Comparison of ENCODE assay signal across 11 cellular contexts in genomic region chr1:234972411-234973191, GRCh38.
A peak's percentile ranks its signal among the peaks of the same experiment; 100 is the strongest.
DNase-seq lines count a peak whose midpoint lies in the region; ATAC-seq and TF ChIP-seq lines count a peak whose summit lies in the region.
"Had no signal": no experiment of that assay in that cellular context is flagged by ENCODE, and none has a peak within 500 bp of the region (broad histone marks: within the 10 kb centered on the region; RNA-seq: fewer than 3 reads in every experiment).

No MANE protein-coding gene starts in this region.

- ATAC-seq in psoas muscle = peak in 1 of 4 donors; percentile 32
- no peak for ATAC-seq in GM18498 (IDR thresholded peaks at IDR 0.05; ENCODE audit: unreplicated experiment)
- ATAC-seq: left ventricle myocardium superior, SK-N-SH treated with all-trans-retinoic acid at 6 μM for 48 hours had no signal

- CTCF ChIA-PET in CD4-positive, alpha-beta memory T cell (lab: Charles Lee; ENCODE audit: partially characterized antibody) = interaction anchor here (1.1 kb wide), 1 partner anchor 18 kb away, joined by 3 read pairs; no protein-coding TSS in a partner anchor

- peak in 3 of 5 donors; percentile 48 to 69 (median 54) for DNase-seq in CD4-positive, alpha-beta memory T cell
- peak; percentile 34 for DNase-seq in NCI-H774 (lab: John Stamatoyannopoulos, UW)
- DNase-seq in psoas muscle = no peak
- no peak for DNase-seq in coronary artery (ENCODE audit: low spot score)
- no peak for DNase-seq in COLO829 (ENCODE audit: low spot score)
- no peak for DNase-seq in kidney glomerular epithelial cell (lab: John Stamatoyannopoulos, UW)
- DNase-seq: activated effector memory CD4-positive, alpha-beta T cell treated with anti-CD3 and anti-CD28 coated beads, Interleukin-2, amount 50 U/mL, for 16 hours; left ventricle myocardium superior had no signal

- H3K4me3 Mint-ChIP-seq in CD4-positive, alpha-beta memory T cell = peak overlapping the region in 6 of 8 donors; percentile 27 to 60 (median 53)
- H3K4me3 Mint-ChIP-seq in dendritic cell treated with granulocyte-macrophage colony-stimulating factor and Interleukin-4, amounts not matched to agents 40 ng/mL and 50 ng/mL, for 4 days = no peak overlapping the region

- peaks cover 65% of the 10 kb centered on the region for H3K4me1 ChIP-seq in CD4-positive, alpha-beta memory T cell (ENCODE audit: insufficient read depth, low read length)
- peaks cover 56% of the 10 kb centered on the region for H3K4me1 ChIP-seq in psoas muscle

- WGBS in psoas muscle, 3 donors = 76 to 84% (median 79%) methylated on average over 18 to 19 of the region's 19 CpGs

- no peaks in the 10 kb centered on the region for H3K36me3 ChIP-seq in CD4-positive, alpha-beta memory T cell (ENCODE audit: insufficient read depth, low read length)
- no peaks in the 10 kb centered on the region for H3K36me3 ChIP-seq in psoas muscle (ENCODE audit: insufficient read depth in 1 of 2, low read depth in 1 of 2)

- peak overlapping the region; percentile 14 to 94 (median 86) for H3K27ac Mint-ChIP-seq in CD4-positive, alpha-beta memory T cell
- H3K27ac Mint-ChIP-seq in dendritic cell treated with granulocyte-macrophage colony-stimulating factor and Interleukin-4, amounts not matched to agents 40 ng/mL and 50 ng/mL, for 4 days = peak overlapping the region; percentile 98

- H3K4me1 Mint-ChIP-seq in CD4-positive, alpha-beta memory T cell = peaks cover 29 to 79% (median 49%) of the 10 kb centered on the region in 4 donors
- H3K4me1 Mint-ChIP-seq in dendritic cell treated with granulocyte-macrophage colony-stimulating factor and Interleukin-4, amounts not matched to agents 40 ng/mL and 50 ng/mL, for 4 days (ENCODE audit: low read depth) = peaks cover 91% of the 10 kb centered on the region

- TF ChIP-seq CTCF in psoas muscle (IDR thresholded peaks at IDR 0.05) (no peak), coronary artery (IDR thresholded peaks at IDR 0.05) (no peak)

- H3K27me3 Mint-ChIP-seq in CD4-positive, alpha-beta memory T cell = no peaks in the 10 kb centered on the region
- no peaks in the 10 kb centered on the region for H3K27me3 Mint-ChIP-seq in dendritic cell treated with granulocyte-macrophage colony-stimulating factor and Interleukin-4, amounts not matched to agents 40 ng/mL and 50 ng/mL, for 4 days

- no peaks in the 10 kb centered on the region for H3K36me3 Mint-ChIP-seq in CD4-positive, alpha-beta memory T cell
- H3K36me3 Mint-ChIP-seq in dendritic cell treated with granulocyte-macrophage colony-stimulating factor and Interleukin-4, amounts not matched to agents 40 ng/mL and 50 ng/mL, for 4 days (ENCODE audit: low read depth) = peaks cover 32% of the 10 kb centered on the region

- POLR2A ChIA-PET in CD4-positive, alpha-beta memory T cell (lab: Charles Lee; ENCODE audit: partially characterized antibody) = interaction anchor here (0.9 to 4.2 kb wide), 7 partner anchors 7 to 369 kb away, joined by 3 to 23 read pairs (median 5); no protein-coding TSS in a partner anchor

- H3K4me3 ChIP-seq in CD4-positive, alpha-beta memory T cell (ENCODE audit: low read length in 2 of 2) = no peak overlapping the region
- H3K4me3 ChIP-seq in psoas muscle (no peak overlapping the region), coronary artery (no peak overlapping the region)

- H3K9me3 ChIP-seq in CD4-positive, alpha-beta memory T cell (ENCODE audit: control insufficient read depth in 1 of 2, low read length in 2 of 2) = no peaks in the 10 kb centered on the region
- no peaks in the 10 kb centered on the region for H3K9me3 ChIP-seq in psoas muscle

- no peak overlapping the region for H3K27ac ChIP-seq in CD4-positive, alpha-beta memory T cell (ENCODE audit: low read depth, low read length)
- peak overlapping the region; percentile 67 for H3K27ac ChIP-seq in psoas muscle
- peak overlapping the region in 1 of 2 donors; percentile 94 for H3K27ac ChIP-seq in coronary artery

- intact Hi-C loops in CD4-positive, alpha-beta memory T cell (cut with micrococcal nuclease) = no loop called here
- intact Hi-C loops in dendritic cell treated with granulocyte-macrophage colony-stimulating factor and Interleukin-4, amounts not matched to agents 40 ng/mL and 50 ng/mL, for 4 days (cut with micrococcal nuclease) = no loop called here
- intact Hi-C loops in psoas muscle (cut with DNase I) = loop anchor here (5.0 to 10.0 kb wide), 4 partner anchors 85 to 478 kb away; no protein-coding TSS in a partner anchor

- H3K27me3 ChIP-seq in CD4-positive, alpha-beta memory T cell (ENCODE audit: insufficient read depth, low read length) = no peaks in the 10 kb centered on the region
- H3K27me3 ChIP-seq in psoas muscle (ENCODE audit: insufficient read depth in 3 of 3, low read length in 2 of 3) = no peaks in the 10 kb centered on the region

- no peaks in the 10 kb centered on the region for H3K9me3 Mint-ChIP-seq in CD4-positive, alpha-beta memory T cell
- no peaks in the 10 kb centered on the region for H3K9me3 Mint-ChIP-seq in dendritic cell treated with granulocyte-macrophage colony-stimulating factor and Interleukin-4, amounts not matched to agents 40 ng/mL and 50 ng/mL, for 4 days

Comparison
In these comparisons a context has a peak if more than half of its experiments do, and no peak if none do; other contexts are left out.
1. DNase-seq: peak in CD4-positive, alpha-beta memory T cell (3 of 5) and NCI-H774 (single experiment); none in psoas muscle (0 of 2), coronary artery (single experiment), COLO829 (single experiment) and kidney glomerular epithelial cell (single experiment).
2. intact Hi-C loops: an anchor here in psoas muscle (5.0 to 10.0 kb wide); none called in CD4-positive, alpha-beta memory T cell and dendritic cell treated with granulocyte-macrophage colony-stimulating factor and Interleukin-4, amounts not matched to agents 40 ng/mL and 50 ng/mL, for 4 days.